In genomic region chr6:28355743-28356665, GRCh38 we compare ENCODE assay signal across 1 cellular context.
TF ChIP-seq lines count a peak whose summit lies in the region.

No MANE protein-coding gene starts in this region.

TF ChIP-seq in GM12878, 131 proteins besides CTCF, POLR2A, EP300 and RAD21 (continued from another document):
- TF ChIP-seq HCFC1 (IDR thresholded peaks at IDR 0.05; ENCODE audit: low read length) (no peak), ZBTB40 (IDR thresholded peaks at IDR 0.05; ENCODE audit: borderline replicate concordance) (no peak), NKRF (conservative IDR thresholded peaks at IDR 0.05) (0 out of 2 replicates have a peak, but pooled peaks have one; percentile 44), RELA (IDR thresholded peaks at IDR 0.05; ENCODE audit: borderline replicate concordance, partially characterized antibody) (peak; percentile 13), BRCA1 (IDR thresholded peaks at IDR 0.05; ENCODE audit: low read depth, low read length) (no peak), YY1 (IDR thresholded peaks at IDR 0.05; ENCODE audit: low read depth, low read length) (0 out of 2 replicates have a peak, but pooled peaks have one; percentile 21), GABPA (IDR thresholded peaks at IDR 0.05; ENCODE audit: low read depth) (no peak), ATF7 (IDR thresholded peaks at IDR 0.05; ENCODE audit: low read depth) (no peak), USF2 (IDR thresholded peaks at IDR 0.05; ENCODE audit: borderline replicate concordance, low read depth, low read length) (no peak), KAT2A (conservative IDR thresholded peaks at IDR 0.05; ENCODE audit: control insufficient read depth, low read depth, low read length) (no peak), SIN3A (IDR thresholded peaks at IDR 0.05; ENCODE audit: low read depth, low read length) (no peak), TAF1 (IDR thresholded peaks at IDR 0.05; ENCODE audit: borderline replicate concordance, low read depth, low read length) (no peak), BHLHE40 (IDR thresholded peaks at IDR 0.05; ENCODE audit: borderline replicate concordance in 1 of 2, low read depth in 2 of 2, low read length in 1 of 2) (peak in 1 of 2 experiments; percentile 24; a peak in 1 of 4 replicates), ETV6 (conservative IDR thresholded peaks at IDR 0.05 in 1 of 2, IDR thresholded peaks at IDR 0.05 in 1 of 2; ENCODE audit: borderline replicate concordance in 1 of 2, low read depth in 1 of 2) (no peak), MLLT1 (IDR thresholded peaks at IDR 0.05) (0 out of 2 replicates have a peak, but pooled peaks have one; percentile 38), RELB (IDR thresholded peaks at IDR 0.05; ENCODE audit: low read depth) (peak; percentile 42; the same call in 1 of the 2 replicates), SREBF1 (IDR thresholded peaks at IDR 0.05; ENCODE audit: low read length) (no peak), SMAD1 (IDR thresholded peaks at IDR 0.05; ENCODE audit: low read depth, partially characterized antibody) (no peak), NBN (IDR thresholded peaks at IDR 0.05) (no peak), CREB1 (IDR thresholded peaks at IDR 0.05; ENCODE audit: low read depth) (no peak), SIX5 (IDR thresholded peaks at IDR 0.05; ENCODE audit: low read depth, low read length, severe bottlenecking) (no peak), IKZF2 (IDR thresholded peaks at IDR 0.05) (peak in 1 of 2 experiments; percentile 50; a peak in 2 of 4 replicates), SUZ12 (IDR thresholded peaks at IDR 0.05; ENCODE audit: unreplicated experiment) (no peak), CBFB (IDR thresholded peaks at IDR 0.05; ENCODE audit: low read depth) (peak; percentile 26; the same call in 1 of the 2 replicates), NR2C1 (IDR thresholded peaks at IDR 0.05) (no peak), BCL3 (IDR thresholded peaks at IDR 0.05; ENCODE audit: borderline replicate concordance, insufficient read depth, low read depth, low read length, poor library complexity, severe bottlenecking) (no peak), RB1 (IDR thresholded peaks at IDR 0.05; ENCODE audit: borderline replicate concordance) (0 out of 2 replicates have a peak, but pooled peaks have one; percentile 47)
TF ChIP-seq in GM12878: peak in this region for 14.
